Comparison of ENCODE assay signal across 1 cellular context in the genomic region with DNA sequence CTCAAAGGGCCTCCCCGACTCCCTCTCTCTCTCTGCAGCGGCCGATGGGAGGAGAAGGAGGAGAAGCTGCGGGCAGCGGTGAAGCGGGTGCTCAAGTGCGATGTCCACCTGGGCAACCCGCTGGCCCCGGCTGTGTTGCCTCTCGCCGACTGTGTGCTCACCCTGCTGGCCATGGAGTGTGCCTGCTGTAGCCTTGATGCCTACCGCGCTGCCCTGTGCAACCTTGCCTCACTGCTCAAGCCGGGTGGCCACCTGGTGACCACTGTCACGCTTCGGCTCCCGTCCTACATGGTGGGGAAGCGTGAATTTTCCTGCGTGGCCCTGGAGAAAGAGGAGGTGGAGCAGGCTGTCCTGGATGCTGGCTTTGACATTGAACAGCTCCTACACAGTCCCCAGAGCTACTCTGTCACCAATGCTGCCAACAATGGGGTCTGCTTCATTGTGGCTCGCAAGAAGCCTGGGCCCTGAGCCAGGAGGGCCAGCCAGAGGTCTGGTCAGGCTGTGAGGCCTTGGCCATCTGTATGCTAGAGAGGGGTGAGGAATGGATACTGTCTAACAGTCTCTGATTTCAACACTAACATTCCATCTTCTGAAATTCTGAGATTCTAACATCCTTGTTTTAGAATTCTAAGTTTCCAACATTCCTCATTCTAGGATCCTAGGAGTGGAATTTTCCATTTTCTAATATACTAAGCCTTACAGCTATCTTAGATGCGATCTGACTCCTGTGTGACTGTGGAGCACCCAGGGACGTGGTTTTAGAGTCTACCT.
A peak's percentile ranks its signal among the peaks of the same experiment; 100 is the strongest.
TF ChIP-seq lines count a peak whose summit lies in the region.

No MANE protein-coding gene starts in this region.

TF ChIP-seq in K562, 482 proteins besides CTCF, POLR2A, EP300 and RAD21 (continued from another document):
- TF ChIP-seq, protein P1, sequence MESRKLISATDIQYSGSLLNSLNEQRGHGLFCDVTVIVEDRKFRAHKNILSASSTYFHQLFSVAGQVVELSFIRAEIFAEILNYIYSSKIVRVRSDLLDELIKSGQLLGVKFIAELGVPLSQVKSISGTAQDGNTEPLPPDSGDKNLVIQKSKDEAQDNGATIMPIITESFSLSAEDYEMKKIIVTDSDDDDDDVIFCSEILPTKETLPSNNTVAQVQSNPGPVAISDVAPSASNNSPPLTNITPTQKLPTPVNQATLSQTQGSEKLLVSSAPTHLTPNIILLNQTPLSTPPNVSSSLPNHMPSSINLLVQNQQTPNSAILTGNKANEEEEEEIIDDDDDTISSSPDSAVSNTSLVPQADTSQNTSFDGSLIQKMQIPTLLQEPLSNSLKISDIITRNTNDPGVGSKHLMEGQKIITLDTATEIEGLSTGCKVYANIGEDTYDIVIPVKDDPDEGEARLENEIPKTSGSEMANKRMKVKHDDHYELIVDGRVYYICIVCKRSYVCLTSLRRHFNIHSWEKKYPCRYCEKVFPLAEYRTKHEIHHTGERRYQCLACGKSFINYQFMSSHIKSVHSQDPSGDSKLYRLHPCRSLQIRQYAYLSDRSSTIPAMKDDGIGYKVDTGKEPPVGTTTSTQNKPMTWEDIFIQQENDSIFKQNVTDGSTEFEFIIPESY (CRISPR knock-in tag; IDR thresholded peaks at IDR 0.05) = 0 out of 2 replicates have a peak, but pooled peaks have one; percentile 43
